In the genomic region with DNA sequence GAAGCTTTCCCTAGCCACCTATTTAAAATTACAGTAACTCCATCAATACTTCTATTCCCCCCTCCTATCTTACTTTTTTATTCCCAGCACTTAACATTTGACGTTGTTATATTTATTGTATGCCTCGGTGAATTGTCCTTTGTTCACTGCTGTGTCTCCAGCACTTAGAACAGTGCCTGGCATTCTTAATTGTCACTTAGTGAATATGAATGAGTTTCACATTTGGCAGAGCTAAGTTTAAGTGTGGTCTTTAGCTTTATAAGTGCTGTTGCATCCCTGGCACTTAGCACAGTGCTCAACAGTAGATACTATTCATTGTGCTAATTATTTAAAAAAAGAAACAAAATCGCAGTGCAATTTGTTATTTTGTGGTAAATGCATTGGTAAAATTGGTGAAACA, we compare ENCODE assay signal across 12 cellular contexts.
DNase-seq lines count a peak whose midpoint lies in the region; ATAC-seq, FAIRE-seq and TF ChIP-seq lines count a peak whose summit lies in the region.
"Had no signal": no experiment of that assay in that cellular context is flagged by ENCODE, and none has a peak within 500 bp of the region (broad histone marks: within the 10 kb centered on the region; RNA-seq: fewer than 3 reads in every experiment).

No MANE protein-coding gene starts in this region.

- H3K9me3 ChIP-seq in CD4-positive, alpha-beta T cell (ENCODE audit: control insufficient read depth, low read length) = no peaks in the 10 kb centered on the region
- H3K9me3 ChIP-seq in HUES6 (ENCODE audit: control insufficient read depth, insufficient read depth, low read depth, low read length) (no peaks in the 10 kb centered on the region), small intestine (ENCODE audit: control insufficient read depth, low read depth) (no peaks in the 10 kb centered on the region)
- H3K9me3 ChIP-seq in naive thymus-derived CD4-positive, alpha-beta T cell (ENCODE audit: control insufficient read depth in 2 of 3, low read length in 3 of 3) = no peaks in the 10 kb centered on the region
- H3K9me3 ChIP-seq: right atrium auricular region had no signal

- H3K9ac ChIP-seq in HUES6 (ENCODE audit: low read length) = no peak overlapping the region

- H3K27me3 Mint-ChIP-seq in CD4-positive, alpha-beta T cell = no peaks in the 10 kb centered on the region
- no peaks in the 10 kb centered on the region for H3K27me3 Mint-ChIP-seq in activated naive CD8-positive, alpha-beta T cell
- no peaks in the 10 kb centered on the region for H3K27me3 Mint-ChIP-seq in naive thymus-derived CD4-positive, alpha-beta T cell

- no peaks in the 10 kb centered on the region for H3K9me3 Mint-ChIP-seq in CD4-positive, alpha-beta T cell
- no peaks in the 10 kb centered on the region for H3K9me3 Mint-ChIP-seq in activated naive CD8-positive, alpha-beta T cell (ENCODE audit: low read depth)
- H3K9me3 Mint-ChIP-seq in naive thymus-derived CD4-positive, alpha-beta T cell = peaks cover 0 to 4% (median 0%) of the 10 kb centered on the region in 11 donors

- intact Hi-C loops in CD4-positive, alpha-beta T cell (cut with DNase I, micrococcal nuclease) = loop anchor here (2.0 to 10.0 kb wide), 6 partner anchors 157 to 919 kb away; a partner anchor contains a TSS
- intact Hi-C loops in naive thymus-derived CD4-positive, alpha-beta T cell (cut with micrococcal nuclease) = loop anchor here (5.0 kb wide), 2 partner anchors 947 to 1112 kb away; no protein-coding TSS in a partner anchor

- 44 to 72% (median 46%) methylated on average over 3 of the region's 3 CpGs for WGBS in small intestine, 3 donors

- POLR2A ChIA-PET in CD4-positive, alpha-beta T cell (lab: Charles Lee) = interaction anchor here (3.1 kb wide), 1 partner anchor 155 kb away, joined by 29 read pairs; a partner anchor contains a TSS
- POLR2A ChIA-PET in naive thymus-derived CD4-positive, alpha-beta T cell (lab: Charles Lee) = interaction anchor here (0.6 to 3.5 kb wide), 3 partner anchors 92 to 500 kb away, joined by 3 to 16 read pairs (median 3); a partner anchor contains a TSS

- ATAC-seq in CD4-positive, alpha-beta T cell (ENCODE audit: poor library complexity) = no peak
- ATAC-seq in naive thymus-derived CD4-positive, alpha-beta T cell = no peak

- TF ChIP-seq CTCF in CD4-positive, alpha-beta T cell (IDR thresholded peaks at IDR 0.05) = no peak

- H3K36me3 ChIP-seq in HUES6 (ENCODE audit: control insufficient read depth, insufficient read depth, low read length) = peaks cover 55% of the 10 kb centered on the region
- H3K36me3 ChIP-seq in naive thymus-derived CD4-positive, alpha-beta T cell (ENCODE audit: control insufficient read depth in 2 of 3, insufficient read depth in 3 of 3, low read length in 3 of 3) = peaks cover 13 to 42% (median 15%) of the 10 kb centered on the region in 3 experiments
- H3K36me3 ChIP-seq in small intestine (ENCODE audit: control insufficient read depth in 2 of 2, insufficient read depth in 2 of 2, low read length in 2 of 2) = peaks cover 11 to 12% of the 10 kb centered on the region in 2 donors

- peaks cover 62% of the 10 kb centered on the region for H3K4me1 Mint-ChIP-seq in CD4-positive, alpha-beta T cell (ENCODE audit: low read depth)
- peaks cover 52% of the 10 kb centered on the region for H3K4me1 Mint-ChIP-seq in activated naive CD8-positive, alpha-beta T cell (ENCODE audit: low read depth)
- peaks cover 35 to 64% (median 51%) of the 10 kb centered on the region in 7 donors for H3K4me1 Mint-ChIP-seq in naive thymus-derived CD4-positive, alpha-beta T cell

- H3K27ac Mint-ChIP-seq in CD4-positive, alpha-beta T cell = peak overlapping the region; percentile 96
- peak overlapping the region; percentile 83 for H3K27ac Mint-ChIP-seq in activated naive CD8-positive, alpha-beta T cell
- H3K27ac Mint-ChIP-seq in naive thymus-derived CD4-positive, alpha-beta T cell = peak overlapping the region; percentile 27 to 99 (median 94)

- no peaks in the 10 kb centered on the region for H3K27me3 ChIP-seq in CD4-positive, alpha-beta T cell (ENCODE audit: control insufficient read depth, insufficient read depth, low read length)
- H3K27me3 ChIP-seq in HUES6 (ENCODE audit: control insufficient read depth, insufficient read depth, low read length) = no peaks in the 10 kb centered on the region
- no peaks in the 10 kb centered on the region for H3K27me3 ChIP-seq in naive thymus-derived CD4-positive, alpha-beta T cell (ENCODE audit: control insufficient read depth in 2 of 2, insufficient read depth in 2 of 2, low read length in 2 of 2)
- no peaks in the 10 kb centered on the region for H3K27me3 ChIP-seq in small intestine (ENCODE audit: control insufficient read depth in 2 of 2, insufficient read depth in 2 of 2, low read length in 2 of 2)
- H3K27me3 ChIP-seq: right atrium auricular region had no signal

- peak overlapping the region; percentile 96; the same call in 1 of the 2 replicates for H3K4me3 ChIP-seq in HUES6 (ENCODE audit: low read depth, low read length)
- H3K4me3 ChIP-seq in naive thymus-derived CD4-positive, alpha-beta T cell (ENCODE audit: low read length) = no peak overlapping the region
- no peak overlapping the region for H3K4me3 ChIP-seq in small intestine (ENCODE audit: low read depth in 1 of 2, low read length in 2 of 2)
- H3K4me3 ChIP-seq: right atrium auricular region had no signal

- H3K4me1 ChIP-seq in HUES6 (ENCODE audit: control insufficient read depth, insufficient read depth, low read length) (peaks cover 8% of the 10 kb centered on the region), small intestine (ENCODE audit: control insufficient read depth in 2 of 2, insufficient read depth in 1 of 2, low read depth in 1 of 2, low read length in 1 of 2) (peaks cover 3 to 4% of the 10 kb centered on the region in 2 donors)
- H3K4me1 ChIP-seq in naive thymus-derived CD4-positive, alpha-beta T cell (ENCODE audit: control insufficient read depth in 2 of 2, insufficient read depth in 2 of 2, low read length in 2 of 2) = peaks cover 30 to 33% of the 10 kb centered on the region in 2 donors

- no peak overlapping the region for H3K27ac ChIP-seq in CD4-positive, alpha-beta T cell (ENCODE audit: low read depth, low read length)
- H3K27ac ChIP-seq in HUES6 (ENCODE audit: low read depth, low read length) (no peak overlapping the region), small intestine (ENCODE audit: low read depth in 1 of 2, low read length in 1 of 2) (no peak overlapping the region)
- H3K27ac ChIP-seq in naive thymus-derived CD4-positive, alpha-beta T cell (ENCODE audit: low read depth, low read length) = peak overlapping the region; percentile 34
- H3K27ac ChIP-seq: right atrium auricular region had no signal

- H3K4me3 Mint-ChIP-seq in CD4-positive, alpha-beta T cell = peak overlapping the region; percentile 97
- H3K4me3 Mint-ChIP-seq in activated naive CD8-positive, alpha-beta T cell = peak overlapping the region; percentile 98
- H3K4me3 Mint-ChIP-seq in naive thymus-derived CD4-positive, alpha-beta T cell = peak overlapping the region; percentile 83 to 100 (median 96)

- no peak for DNase-seq in CD4-positive, alpha-beta T cell
- DNase-seq in naive thymus-derived CD4-positive, alpha-beta T cell = no peak
- no peak for DNase-seq in iPS-NIHi7 (ENCODE audit: extremely low spot score)
- no peak for DNase-seq in kidney glomerular epithelial cell (lab: John Stamatoyannopoulos, UW)
- DNase-seq in small intestine = no peak
- DNase-seq in NCI-H226 = no peak
- DNase-seq: central memory CD4-positive, alpha-beta T cell; KBM-7 had no signal

- no peak for FAIRE-seq in small intestine (lab: Jason Lieb, UNC)
- FAIRE-seq: D721Med had no signal

- H3K36me3 Mint-ChIP-seq in CD4-positive, alpha-beta T cell (ENCODE audit: low read depth) = peaks cover 77% of the 10 kb centered on the region
- peaks cover 20% of the 10 kb centered on the region for H3K36me3 Mint-ChIP-seq in activated naive CD8-positive, alpha-beta T cell
- peaks cover 14 to 41% (median 32%) of the 10 kb centered on the region in 5 donors for H3K36me3 Mint-ChIP-seq in naive thymus-derived CD4-positive, alpha-beta T cell

- CTCF ChIA-PET in CD4-positive, alpha-beta T cell (lab: Charles Lee) = interaction anchor here (0.5 to 1.6 kb wide), 3 partner anchors 24 to 159 kb away, joined by 3 to 5 read pairs (median 3); no protein-coding TSS in a partner anchor
- CTCF ChIA-PET in naive thymus-derived CD4-positive, alpha-beta T cell (lab: Charles Lee) = no interaction called here
